ENCODE assay signal across 1 cellular context in the genomic region with DNA sequence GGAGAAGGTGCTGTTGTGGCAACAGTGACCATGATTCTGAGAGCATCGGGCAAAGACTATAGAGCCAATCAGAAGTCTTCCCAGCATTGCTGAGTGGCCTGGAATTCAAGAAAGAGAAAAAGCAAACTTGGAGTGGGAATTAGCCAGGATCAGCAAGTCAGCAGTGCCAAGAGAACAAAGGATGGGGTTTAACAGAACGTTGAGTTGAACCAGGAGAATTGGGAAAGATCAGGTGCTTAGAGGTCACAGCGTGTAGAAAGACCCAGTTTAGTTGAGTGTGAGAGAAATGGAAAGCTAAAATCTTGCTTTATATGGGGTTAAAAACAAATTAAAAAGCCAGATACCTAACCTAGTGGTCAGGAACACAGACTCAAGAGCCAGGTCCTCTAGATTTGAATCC.
TF ChIP-seq lines count a peak whose summit lies in the region.

No MANE protein-coding gene starts in this region.

TF ChIP-seq in IMR-90, 13 proteins besides CTCF, POLR2A, EP300 and RAD21 (continued from another document):
- TF ChIP-seq, protein P1, sequence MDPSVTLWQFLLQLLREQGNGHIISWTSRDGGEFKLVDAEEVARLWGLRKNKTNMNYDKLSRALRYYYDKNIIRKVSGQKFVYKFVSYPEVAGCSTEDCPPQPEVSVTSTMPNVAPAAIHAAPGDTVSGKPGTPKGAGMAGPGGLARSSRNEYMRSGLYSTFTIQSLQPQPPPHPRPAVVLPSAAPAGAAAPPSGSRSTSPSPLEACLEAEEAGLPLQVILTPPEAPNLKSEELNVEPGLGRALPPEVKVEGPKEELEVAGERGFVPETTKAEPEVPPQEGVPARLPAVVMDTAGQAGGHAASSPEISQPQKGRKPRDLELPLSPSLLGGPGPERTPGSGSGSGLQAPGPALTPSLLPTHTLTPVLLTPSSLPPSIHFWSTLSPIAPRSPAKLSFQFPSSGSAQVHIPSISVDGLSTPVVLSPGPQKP (IDR thresholded peaks at IDR 0.05; ENCODE audit: borderline replicate concordance, low read depth, low read length) = no peak
- TF ChIP-seq CEBPB (IDR thresholded peaks at IDR 0.05; ENCODE audit: low read depth, low read length) (no peak), SMC3 (IDR thresholded peaks at IDR 0.05; ENCODE audit: low read depth, low read length) (no peak), RCOR1 (IDR thresholded peaks at IDR 0.05; ENCODE audit: insufficient replicate concordance, low read length) (no peak), MXI1 (IDR thresholded peaks at IDR 0.05; ENCODE audit: borderline replicate concordance, low read depth, low read length) (no peak), FOS (IDR thresholded peaks at IDR 0.05; ENCODE audit: low read depth, low read length) (no peak), CHD1 (IDR thresholded peaks at IDR 0.05; ENCODE audit: low read depth, low read length) (no peak), MAFK (IDR thresholded peaks at IDR 0.05; ENCODE audit: low read depth, low read length) (no peak), NFE2L2 (IDR thresholded peaks at IDR 0.05; ENCODE audit: low read depth, low read length) (no peak), RFX5 (IDR thresholded peaks at IDR 0.05; ENCODE audit: low read depth, low read length) (no peak), BHLHE40 (IDR thresholded peaks at IDR 0.05; ENCODE audit: low read depth, low read length) (no peak)
- TF ChIP-seq, protein P2, sequence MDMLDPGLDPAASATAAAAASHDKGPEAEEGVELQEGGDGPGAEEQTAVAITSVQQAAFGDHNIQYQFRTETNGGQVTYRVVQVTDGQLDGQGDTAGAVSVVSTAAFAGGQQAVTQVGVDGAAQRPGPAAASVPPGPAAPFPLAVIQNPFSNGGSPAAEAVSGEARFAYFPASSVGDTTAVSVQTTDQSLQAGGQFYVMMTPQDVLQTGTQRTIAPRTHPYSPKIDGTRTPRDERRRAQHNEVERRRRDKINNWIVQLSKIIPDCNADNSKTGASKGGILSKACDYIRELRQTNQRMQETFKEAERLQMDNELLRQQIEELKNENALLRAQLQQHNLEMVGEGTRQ (IDR thresholded peaks at IDR 0.05; ENCODE audit: low read depth, low read length) = no peak
